Comparison of ENCODE assay signal across 19 cellular contexts in genomic region chr15:31954364-31954763, GRCh38.
A peak's percentile ranks its signal among the peaks of the same experiment; 100 is the strongest.
DNase-seq lines count a peak whose midpoint lies in the region; ATAC-seq and TF ChIP-seq lines count a peak whose summit lies in the region.
"Had no signal": no experiment of that assay in that cellular context is flagged by ENCODE, and none has a peak within 500 bp of the region (broad histone marks: within the 10 kb centered on the region; RNA-seq: fewer than 3 reads in every experiment).

No MANE protein-coding gene starts in this region.

- H3K4me3 ChIP-seq in dorsolateral prefrontal cortex: no peak overlapping the region
- H3K4me3 ChIP-seq: BLaER1 treated with 17β-estradiol and CSF1 and Interleukin-3, amounts not matched to agents 10 nM and 100 nM; GM12878 had no signal

- ATAC-seq in HG03097 (IDR thresholded peaks at IDR 0.05; ENCODE audit: low FRiP score, unreplicated experiment) (no peak), GM19395 (IDR thresholded peaks at IDR 0.05; ENCODE audit: unreplicated experiment) (no peak), GM21737 (IDR thresholded peaks at IDR 0.05; ENCODE audit: unreplicated experiment) (no peak)
- ATAC-seq: CD8-positive, alpha-beta T cell; GM12878; HCT116 had no signal

- peak in 6 of 10 donors; percentile 29 to 78 (median 70) for DNase-seq in dorsolateral prefrontal cortex
- DNase-seq in middle frontal gyrus (ENCODE audit: extremely low spot score, low spot score): peak; percentile 32
- peak; percentile 62 for DNase-seq in superior temporal gyrus (ENCODE audit: extremely low spot score)
- no peak for DNase-seq in NK-92 (lab: John Stamatoyannopoulos, UW; ENCODE audit: unreplicated experiment)
- DNase-seq: 8988T; Calu3; CD8-positive, alpha-beta T cell; DMS79 treated with DMSO at 0.1 percent for 48 hours; GOT3; H7; HFFc6; IMR-90 had no signal

- TF ChIP-seq CTCF in dorsolateral prefrontal cortex (IDR thresholded peaks at IDR 0.05 in 54 of 56, conservative IDR thresholded peaks at IDR 0.05 in 2 of 56; ENCODE audit: low read depth in 1 of 56, partially characterized antibody in 56 of 56): no peak

- peaks cover 0 to 4% (median 0%) of the 10 kb centered on the region in 45 donors for H3K27me3 ChIP-seq in dorsolateral prefrontal cortex
- H3K27me3 ChIP-seq: BLaER1 treated with 17β-estradiol and CSF1 and Interleukin-3, amounts not matched to agents 10 nM and 100 nM had no signal

- H3K27ac ChIP-seq in angular gyrus (ENCODE audit: low read depth, low read length): peak overlapping the region; percentile 56
- peak overlapping the region in 33 of 59 donors; percentile 9 to 75 (median 47) for H3K27ac ChIP-seq in dorsolateral prefrontal cortex
- H3K27ac ChIP-seq: BLaER1 treated with 17β-estradiol and CSF1 and Interleukin-3, amounts not matched to agents 10 nM and 100 nM had no signal

- intact Hi-C loops in dorsolateral prefrontal cortex (cut with DNase I): loop anchor here in 1 of 2 donors (2.0 kb wide), 1 partner anchor 84 kb away; the partner anchor contains the start of gene OTUD7A
